ENCODE assay signal across 1 cellular context in the genomic region with DNA sequence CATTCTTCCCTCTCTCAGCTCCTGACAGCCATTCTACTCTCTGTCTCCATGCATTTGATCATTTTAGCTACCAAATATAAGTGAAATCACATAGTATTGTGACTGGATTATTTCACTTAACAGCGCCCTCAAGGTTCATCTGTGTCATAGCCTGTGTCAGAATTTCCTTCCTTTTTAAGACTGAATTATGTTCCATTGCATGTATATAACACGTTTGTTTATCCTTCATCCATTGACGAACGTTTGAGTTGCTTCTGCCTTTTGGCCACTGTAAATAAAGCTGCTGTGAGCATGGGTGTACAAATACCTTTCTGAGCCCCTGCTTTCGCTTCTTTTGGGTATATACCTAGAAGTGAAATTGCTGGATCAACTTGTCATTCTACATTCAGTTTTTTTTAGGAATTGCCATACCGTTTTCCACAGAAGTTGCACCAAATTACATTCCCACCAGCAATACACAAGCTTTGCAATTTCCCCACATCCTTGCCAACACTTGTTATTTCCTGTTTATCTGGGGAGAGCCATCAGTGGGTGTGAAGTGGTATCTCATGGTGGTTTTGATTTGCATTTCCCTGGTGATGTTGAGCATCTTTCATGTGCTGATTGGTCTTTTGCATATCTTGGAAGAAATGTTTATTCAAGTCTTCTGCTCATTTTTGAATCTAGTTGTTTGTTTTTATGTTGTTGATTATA.
TF ChIP-seq lines count a peak whose summit lies in the region.

No MANE protein-coding gene starts in this region.

TF ChIP-seq in SK-N-SH, 30 proteins besides CTCF, POLR2A, EP300 and RAD21 (continued from another document):
- TF ChIP-seq, protein P1, sequence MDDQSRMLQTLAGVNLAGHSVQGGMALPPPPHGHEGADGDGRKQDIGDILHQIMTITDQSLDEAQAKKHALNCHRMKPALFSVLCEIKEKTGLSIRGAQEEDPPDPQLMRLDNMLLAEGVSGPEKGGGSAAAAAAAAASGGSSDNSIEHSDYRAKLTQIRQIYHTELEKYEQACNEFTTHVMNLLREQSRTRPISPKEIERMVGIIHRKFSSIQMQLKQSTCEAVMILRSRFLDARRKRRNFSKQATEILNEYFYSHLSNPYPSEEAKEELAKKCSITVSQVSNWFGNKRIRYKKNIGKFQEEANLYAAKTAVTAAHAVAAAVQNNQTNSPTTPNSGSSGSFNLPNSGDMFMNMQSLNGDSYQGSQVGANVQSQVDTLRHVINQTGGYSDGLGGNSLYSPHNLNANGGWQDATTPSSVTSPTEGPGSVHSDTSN (IDR thresholded peaks at IDR 0.05) = no peak
- no peak for TF ChIP-seq FOXM1 (IDR thresholded peaks at IDR 0.05; ENCODE audit: low read depth)
